In genomic region chr5:72082048-72082447, GRCh38 we compare ENCODE assay signal across 1 cellular context.
TF ChIP-seq lines count a peak whose summit lies in the region.

No MANE protein-coding gene starts in this region.

TF ChIP-seq in H1, 55 proteins besides CTCF, POLR2A, EP300 and RAD21:
- no peak for TF ChIP-seq BACH1 (IDR thresholded peaks at IDR 0.05; ENCODE audit: low read length)
- no peak for TF ChIP-seq ZNF274 (IDR thresholded peaks at IDR 0.05; ENCODE audit: borderline replicate concordance, extremely low read depth, low read length)
- no peak for TF ChIP-seq EZH2 (IDR thresholded peaks at IDR 0.05; ENCODE audit: low read depth, low read length, severe bottlenecking)
- TF ChIP-seq PHF8 (conservative IDR thresholded peaks at IDR 0.05; ENCODE audit: low read depth, low read length): no peak
- no peak for TF ChIP-seq BCL11A (IDR thresholded peaks at IDR 0.05; ENCODE audit: low read depth in 2 of 2, low read length in 2 of 2)
- TF ChIP-seq SAP30 (IDR thresholded peaks at IDR 0.05; ENCODE audit: insufficient read depth, insufficient replicate concordance, low read length): no peak
- no peak for TF ChIP-seq POLR2AphosphoS5 (IDR thresholded peaks at IDR 0.05; ENCODE audit: low read depth, low read length)
- TF ChIP-seq HDAC6 (IDR thresholded peaks at IDR 0.05; ENCODE audit: low read depth, low read length): no peak
